ENCODE assay signal across 8 cellular contexts in the genomic region with DNA sequence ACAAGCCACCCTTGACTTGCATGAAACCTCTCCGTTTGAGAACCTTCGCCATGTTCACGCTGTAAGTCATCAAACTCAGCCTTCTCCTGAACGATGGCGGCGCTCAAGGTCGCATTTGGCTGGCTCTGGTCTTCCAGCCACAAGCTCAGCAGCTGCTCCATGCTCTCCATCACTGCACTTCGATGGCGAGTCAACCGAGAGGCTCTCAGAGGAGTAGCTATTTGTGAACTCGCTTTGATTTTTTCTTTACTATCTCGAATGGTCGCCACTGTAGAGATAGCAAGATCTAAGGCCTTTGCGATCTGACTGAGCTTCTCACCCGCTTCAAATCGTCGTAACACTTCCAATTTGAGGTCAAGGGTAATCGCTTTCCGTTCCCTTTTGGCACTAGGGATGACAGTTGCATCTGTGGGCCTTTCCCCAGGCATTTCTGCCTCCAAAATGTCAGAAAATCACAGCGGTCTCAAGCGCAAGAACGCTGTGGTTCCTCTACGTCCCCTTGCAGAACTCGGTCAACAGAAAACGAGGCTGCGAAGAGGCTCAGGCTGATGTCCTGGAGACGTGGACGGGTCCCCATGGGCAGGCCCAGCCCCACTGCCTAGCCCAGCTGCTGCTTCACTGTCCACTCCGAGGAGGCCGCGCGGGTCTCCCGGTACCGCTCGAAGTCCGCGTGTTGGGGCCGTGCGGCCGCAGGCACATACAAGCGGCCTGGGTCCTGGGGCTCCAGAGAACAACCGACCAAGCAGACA. TPM values are rescaled to one million over a fixed set of nuclear protein-coding genes. Genes with fewer than 3 reads are reported as not detected.
DNase-seq lines count a peak whose midpoint lies in the region; ATAC-seq, FAIRE-seq and TF ChIP-seq lines count a peak whose summit lies in the region.

No MANE protein-coding gene starts in this region.

- H3K4me3 Mint-ChIP-seq in glutamatergic neuron (ENCODE audit: unreplicated experiment): peak overlapping the region; percentile 91

- intact Hi-C loops in sigmoid colon (cut with DNase I): loop anchor here (1.0 to 5.0 kb wide), 2 partner anchors 46 to 271 kb away; partner anchors contain the start of gene DBNDD1

- H3K4me1 Mint-ChIP-seq in glutamatergic neuron (ENCODE audit: low read depth, unreplicated experiment): peaks cover 10% of the 10 kb centered on the region

- H3K9me3 ChIP-seq in sigmoid colon: no peaks in the 10 kb centered on the region

- H3K4me3 ChIP-seq in sigmoid colon: peak overlapping the region; percentile 76 to 97 (median 85)

- H3K36me3 ChIP-seq in sigmoid colon: no peaks in the 10 kb centered on the region

- peaks cover 16% of the 10 kb centered on the region for H3K36me3 Mint-ChIP-seq in glutamatergic neuron (ENCODE audit: unreplicated experiment)

- no peak for ATAC-seq in HG02840 (IDR thresholded peaks at IDR 0.05; ENCODE audit: low FRiP score, unreplicated experiment)
- ATAC-seq in HG02852 (IDR thresholded peaks at IDR 0.05; ENCODE audit: unreplicated experiment): no peak

- H3K4me1 ChIP-seq in sigmoid colon: peaks cover 0 to 31% (median 26%) of the 10 kb centered on the region in 4 donors

- no peak for TF ChIP-seq POLR2A in sigmoid colon (IDR thresholded peaks at IDR 0.05)

- no peak for FAIRE-seq in RCC 7860 (lab: Jason Lieb, UNC)

- H3K27me3 ChIP-seq in sigmoid colon: no peaks in the 10 kb centered on the region

- TF ChIP-seq EP300 in sigmoid colon (IDR thresholded peaks at IDR 0.05): no peak

- peak; percentile 49 for DNase-seq in stimulated activated CD4-positive, alpha-beta T cell treated with anti-CD3 and anti-CD28 coated beads, Interleukin-15, amount 100 ng/mL, for 24 hours
- no peak for DNase-seq in stimulated activated CD4-positive, alpha-beta T cell treated with anti-CD3 and anti-CD28 coated beads, Interleukin-4, amount 100 ng/mL, for 1 hour
- DNase-seq in glutamatergic neuron (no peak), sigmoid colon (no peak), RCC 7860 (ENCODE audit: low spot score) (no peak)

- H3K27ac Mint-ChIP-seq in glutamatergic neuron (ENCODE audit: unreplicated experiment): peak overlapping the region; percentile 85

- H3K27ac ChIP-seq in VCaP (peak overlapping the region; percentile 63), sigmoid colon (peak overlapping the region; percentile 92 to 100 (median 96))

- TF ChIP-seq CTCF in VCaP (conservative IDR thresholded peaks at IDR 0.05) (no peak), glutamatergic neuron (IDR thresholded peaks at IDR 0.05; ENCODE audit: partially characterized antibody, unreplicated experiment) (no peak), sigmoid colon (IDR thresholded peaks at IDR 0.05) (no peak)

- 48 to 64% methylated on average over 42 of the region's 42 CpGs for WGBS in sigmoid colon, 2 donors

- H3K9me3 Mint-ChIP-seq in glutamatergic neuron (ENCODE audit: unreplicated experiment): peaks cover 8% of the 10 kb centered on the region

- no peaks in the 10 kb centered on the region for H3K27me3 Mint-ChIP-seq in glutamatergic neuron (ENCODE audit: unreplicated experiment)

RNA-seq across cellular contexts. Expression of gene DEF8, which starts 23.1 kb away (rescaled TPM):
- total RNA-seq in glutamatergic neuron (ENCODE audit: unreplicated experiment) (96.0 TPM), sigmoid colon (100 to 1,000 TPM in 1 of 4 donors, 10 to 100 TPM in 3; 68.8 to 127 (median 86.6) TPM)
- 10 to 100 TPM; 24.6 to 37.2 (median 30.5) TPM for polyA plus RNA-seq in sigmoid colon

RNA-seq across cellular contexts. Expression of gene DBNDD1, which starts 47.6 kb away (rescaled TPM):
- total RNA-seq in glutamatergic neuron (ENCODE audit: unreplicated experiment) (77.8 TPM), sigmoid colon (1 to 10 TPM in 3 of 4 donors, not detected in 1; 1.4 to 3.0 (median 2.0) TPM)
- 1 to 10 TPM; 3.6 to 5.0 (median 3.9) TPM for polyA plus RNA-seq in sigmoid colon

RNA-seq across cellular contexts. Expression of gene TUBB3, which starts 48.5 kb away (rescaled TPM):
- total RNA-seq in glutamatergic neuron (ENCODE audit: unreplicated experiment) (3,960 TPM), sigmoid colon (10 to 100 TPM in 3 of 4 donors, 1 to 10 TPM in 1; 9.2 to 35.0 (median 27.8) TPM)
- polyA plus RNA-seq in sigmoid colon: 10 to 100 TPM in 1 of 3 donors, 1 to 10 TPM in 1, under 1 TPM in 1; 0.46 to 23.5 (median 1.8) TPM

RNA-seq across cellular contexts. Expression of gene MC1R, which starts 53.0 kb away (rescaled TPM):
- total RNA-seq in glutamatergic neuron (ENCODE audit: unreplicated experiment): 12.8 TPM
- total RNA-seq in sigmoid colon: 1 to 10 TPM; 2.1 to 8.0 (median 4.5) TPM
- 1 to 10 TPM in 1 of 3 donors, not detected in 2; 5.6 TPM for polyA plus RNA-seq in sigmoid colon

Comparison
In these comparisons a context has a peak if more than half of its experiments do, and no peak if none do; other contexts are left out.
1. RNA of gene DBNDD1, which starts 47.6 kb away (total RNA-seq): 77.8 TPM in glutamatergic neuron (single experiment); 1.4 to 3.0 TPM in sigmoid colon; every median in the first group is over 10 times any median in the second.
2. RNA of gene TUBB3, which starts 48.5 kb away (total RNA-seq): 3,960 TPM in glutamatergic neuron (single experiment); 9.2 to 35.0 TPM in sigmoid colon; every median in the first group is over 100 times any median in the second.